ENCODE assay signal across 4 cellular contexts in genomic region chr2:19991895-19992294, GRCh38.
TF ChIP-seq lines count a peak whose summit lies in the region.

No MANE protein-coding gene starts in this region.

TF ChIP-seq in A549, 52 proteins besides CTCF, POLR2A, EP300 and RAD21:
- no peak for TF ChIP-seq JUNB (IDR thresholded peaks at IDR 0.05)
- no peak for TF ChIP-seq NFE2L2 (conservative IDR thresholded peaks at IDR 0.05; ENCODE audit: low read length)
- no peak for TF ChIP-seq ESRRA (IDR thresholded peaks at IDR 0.05; ENCODE audit: borderline replicate concordance, low read length)
- TF ChIP-seq HMGXB4 (CRISPR knock-in tag; IDR thresholded peaks at IDR 0.05; ENCODE audit: borderline replicate concordance): no peak
- TF ChIP-seq GATA3 (IDR thresholded peaks at IDR 0.05; ENCODE audit: borderline replicate concordance): no peak
- no peak for TF ChIP-seq MAZ (IDR thresholded peaks at IDR 0.05; ENCODE audit: borderline replicate concordance, low read depth, low read length)
- TF ChIP-seq ZNF302 (CRISPR knock-in tag; IDR thresholded peaks at IDR 0.05): no peak
- TF ChIP-seq, protein P1, sequence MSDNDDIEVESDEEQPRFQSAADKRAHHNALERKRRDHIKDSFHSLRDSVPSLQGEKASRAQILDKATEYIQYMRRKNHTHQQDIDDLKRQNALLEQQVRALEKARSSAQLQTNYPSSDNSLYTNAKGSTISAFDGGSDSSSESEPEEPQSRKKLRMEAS (IDR thresholded peaks at IDR 0.05): no peak
- no peak for TF ChIP-seq FOSL2 (IDR thresholded peaks at IDR 0.05)
- peak; percentile 66 for TF ChIP-seq FOSL2 (CRISPR knock-in tag; IDR thresholded peaks at IDR 0.05)
- no peak for TF ChIP-seq ZSCAN20 (CRISPR knock-in tag; IDR thresholded peaks at IDR 0.05)
- peak; percentile 99 for TF ChIP-seq MAFK (IDR thresholded peaks at IDR 0.05; ENCODE audit: partially characterized antibody)

TF ChIP-seq in HCT116, 20 proteins besides CTCF, POLR2A, EP300 and RAD21 (continues in another document):
- TF ChIP-seq, protein P1 (IDR thresholded peaks at IDR 0.05): no peak
- TF ChIP-seq POLR2AphosphoS5 (IDR thresholded peaks at IDR 0.05; ENCODE audit: low read depth, low read length) (no peak), CEBPB (IDR thresholded peaks at IDR 0.05; ENCODE audit: low read depth) (no peak), EGR1 (IDR thresholded peaks at IDR 0.05; ENCODE audit: low read depth) (no peak), CBX3 (IDR thresholded peaks at IDR 0.05; ENCODE audit: low read depth) (no peak), ZNF274 (IDR thresholded peaks at IDR 0.05; ENCODE audit: low read depth, low read length) (no peak), SP1 (IDR thresholded peaks at IDR 0.05; ENCODE audit: low read depth) (no peak), SRF (IDR thresholded peaks at IDR 0.05; ENCODE audit: low read depth) (no peak), FOSL1 (IDR thresholded peaks at IDR 0.05; ENCODE audit: low read depth) (no peak), ZFX (IDR thresholded peaks at IDR 0.05) (no peak), JUND (IDR thresholded peaks at IDR 0.05) (no peak)
- TF ChIP-seq, protein P2, sequence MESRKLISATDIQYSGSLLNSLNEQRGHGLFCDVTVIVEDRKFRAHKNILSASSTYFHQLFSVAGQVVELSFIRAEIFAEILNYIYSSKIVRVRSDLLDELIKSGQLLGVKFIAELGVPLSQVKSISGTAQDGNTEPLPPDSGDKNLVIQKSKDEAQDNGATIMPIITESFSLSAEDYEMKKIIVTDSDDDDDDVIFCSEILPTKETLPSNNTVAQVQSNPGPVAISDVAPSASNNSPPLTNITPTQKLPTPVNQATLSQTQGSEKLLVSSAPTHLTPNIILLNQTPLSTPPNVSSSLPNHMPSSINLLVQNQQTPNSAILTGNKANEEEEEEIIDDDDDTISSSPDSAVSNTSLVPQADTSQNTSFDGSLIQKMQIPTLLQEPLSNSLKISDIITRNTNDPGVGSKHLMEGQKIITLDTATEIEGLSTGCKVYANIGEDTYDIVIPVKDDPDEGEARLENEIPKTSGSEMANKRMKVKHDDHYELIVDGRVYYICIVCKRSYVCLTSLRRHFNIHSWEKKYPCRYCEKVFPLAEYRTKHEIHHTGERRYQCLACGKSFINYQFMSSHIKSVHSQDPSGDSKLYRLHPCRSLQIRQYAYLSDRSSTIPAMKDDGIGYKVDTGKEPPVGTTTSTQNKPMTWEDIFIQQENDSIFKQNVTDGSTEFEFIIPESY (IDR thresholded peaks at IDR 0.05; ENCODE audit: extremely low read depth, insufficient replicate concordance, low read length): no peak
- TF ChIP-seq, protein P3, sequence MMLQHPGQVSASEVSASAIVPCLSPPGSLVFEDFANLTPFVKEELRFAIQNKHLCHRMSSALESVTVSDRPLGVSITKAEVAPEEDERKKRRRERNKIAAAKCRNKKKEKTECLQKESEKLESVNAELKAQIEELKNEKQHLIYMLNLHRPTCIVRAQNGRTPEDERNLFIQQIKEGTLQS (IDR thresholded peaks at IDR 0.05): no peak
- TF ChIP-seq, protein P4, sequence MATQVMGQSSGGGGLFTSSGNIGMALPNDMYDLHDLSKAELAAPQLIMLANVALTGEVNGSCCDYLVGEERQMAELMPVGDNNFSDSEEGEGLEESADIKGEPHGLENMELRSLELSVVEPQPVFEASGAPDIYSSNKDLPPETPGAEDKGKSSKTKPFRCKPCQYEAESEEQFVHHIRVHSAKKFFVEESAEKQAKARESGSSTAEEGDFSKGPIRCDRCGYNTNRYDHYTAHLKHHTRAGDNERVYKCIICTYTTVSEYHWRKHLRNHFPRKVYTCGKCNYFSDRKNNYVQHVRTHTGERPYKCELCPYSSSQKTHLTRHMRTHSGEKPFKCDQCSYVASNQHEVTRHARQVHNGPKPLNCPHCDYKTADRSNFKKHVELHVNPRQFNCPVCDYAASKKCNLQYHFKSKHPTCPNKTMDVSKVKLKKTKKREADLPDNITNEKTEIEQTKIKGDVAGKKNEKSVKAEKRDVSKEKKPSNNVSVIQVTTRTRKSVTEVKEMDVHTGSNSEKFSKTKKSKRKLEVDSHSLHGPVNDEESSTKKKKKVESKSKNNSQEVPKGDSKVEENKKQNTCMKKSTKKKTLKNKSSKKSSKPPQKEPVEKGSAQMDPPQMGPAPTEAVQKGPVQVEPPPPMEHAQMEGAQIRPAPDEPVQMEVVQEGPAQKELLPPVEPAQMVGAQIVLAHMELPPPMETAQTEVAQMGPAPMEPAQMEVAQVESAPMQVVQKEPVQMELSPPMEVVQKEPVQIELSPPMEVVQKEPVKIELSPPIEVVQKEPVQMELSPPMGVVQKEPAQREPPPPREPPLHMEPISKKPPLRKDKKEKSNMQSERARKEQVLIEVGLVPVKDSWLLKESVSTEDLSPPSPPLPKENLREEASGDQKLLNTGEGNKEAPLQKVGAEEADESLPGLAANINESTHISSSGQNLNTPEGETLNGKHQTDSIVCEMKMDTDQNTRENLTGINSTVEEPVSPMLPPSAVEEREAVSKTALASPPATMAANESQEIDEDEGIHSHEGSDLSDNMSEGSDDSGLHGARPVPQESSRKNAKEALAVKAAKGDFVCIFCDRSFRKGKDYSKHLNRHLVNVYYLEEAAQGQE (IDR thresholded peaks at IDR 0.05; ENCODE audit: low read depth): no peak

TF ChIP-seq in K562, 482 proteins besides CTCF, POLR2A, EP300 and RAD21 (continues in another document):
- no peak for TF ChIP-seq ZNF668 (CRISPR knock-in tag; IDR thresholded peaks at IDR 0.05)
- TF ChIP-seq HNRNPH1 (optimal IDR thresholded peaks at IDR 0.05; ENCODE audit: low read depth, low read length): no peak
- peak; percentile 98 for TF ChIP-seq MAFF (IDR thresholded peaks at IDR 0.05; ENCODE audit: low read length)
- TF ChIP-seq TGIF2 (CRISPR knock-in tag; IDR thresholded peaks at IDR 0.05): no peak
- TF ChIP-seq HDAC6 (IDR thresholded peaks at IDR 0.05; ENCODE audit: low read depth, low read length): no peak
- no peak for TF ChIP-seq SMARCB1 (IDR thresholded peaks at IDR 0.05; ENCODE audit: insufficient read length, low read depth)
- TF ChIP-seq MAFK (IDR thresholded peaks at IDR 0.05; ENCODE audit: low read length): peak; percentile 99
- no peak for TF ChIP-seq PKNOX1 (IDR thresholded peaks at IDR 0.05)
- TF ChIP-seq ZNF699 (CRISPR knock-in tag; IDR thresholded peaks at IDR 0.05; ENCODE audit: insufficient replicate concordance): no peak
- no peak for TF ChIP-seq XRCC5 (IDR thresholded peaks at IDR 0.05; ENCODE audit: low read depth, low read length)
- no peak for TF ChIP-seq ZNF77 (CRISPR knock-in tag; IDR thresholded peaks at IDR 0.05)
- TF ChIP-seq, protein P5, sequence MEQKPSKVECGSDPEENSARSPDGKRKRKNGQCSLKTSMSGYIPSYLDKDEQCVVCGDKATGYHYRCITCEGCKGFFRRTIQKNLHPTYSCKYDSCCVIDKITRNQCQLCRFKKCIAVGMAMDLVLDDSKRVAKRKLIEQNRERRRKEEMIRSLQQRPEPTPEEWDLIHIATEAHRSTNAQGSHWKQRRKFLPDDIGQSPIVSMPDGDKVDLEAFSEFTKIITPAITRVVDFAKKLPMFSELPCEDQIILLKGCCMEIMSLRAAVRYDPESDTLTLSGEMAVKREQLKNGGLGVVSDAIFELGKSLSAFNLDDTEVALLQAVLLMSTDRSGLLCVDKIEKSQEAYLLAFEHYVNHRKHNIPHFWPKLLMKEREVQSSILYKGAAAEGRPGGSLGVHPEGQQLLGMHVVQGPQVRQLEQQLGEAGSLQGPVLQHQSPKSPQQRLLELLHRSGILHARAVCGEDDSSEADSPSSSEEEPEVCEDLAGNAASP (IDR thresholded peaks at IDR 0.05): no peak
- TF ChIP-seq NR3C1 (CRISPR knock-in tag; IDR thresholded peaks at IDR 0.05): no peak
- peak; percentile 93 for TF ChIP-seq C11orf30 (IDR thresholded peaks at IDR 0.05; ENCODE audit: low read depth)
- no peak for TF ChIP-seq TFE3 (CRISPR knock-in tag; IDR thresholded peaks at IDR 0.05)
- TF ChIP-seq U2AF2 (optimal IDR thresholded peaks at IDR 0.05; ENCODE audit: low read depth, low read length): no peak
- no peak for TF ChIP-seq KDM4B (IDR thresholded peaks at IDR 0.05; ENCODE audit: borderline replicate concordance in 2 of 2, low read depth in 1 of 2)
- no peak for TF ChIP-seq MXI1 (IDR thresholded peaks at IDR 0.05; ENCODE audit: low read depth, low read length)

TF ChIP-seq in SK-N-SH, 30 proteins besides CTCF, POLR2A, EP300 and RAD21:
- TF ChIP-seq MEF2A (IDR thresholded peaks at IDR 0.05; ENCODE audit: borderline replicate concordance, low read depth): no peak
- no peak for TF ChIP-seq RFX5 (IDR thresholded peaks at IDR 0.05; ENCODE audit: low read length)
- no peak for TF ChIP-seq FOSL2 (IDR thresholded peaks at IDR 0.05; ENCODE audit: borderline replicate concordance, low read depth)
- TF ChIP-seq, protein P2 (IDR thresholded peaks at IDR 0.05; ENCODE audit: borderline replicate concordance, low read depth): no peak
- TF ChIP-seq SIN3A (IDR thresholded peaks at IDR 0.05; ENCODE audit: borderline replicate concordance, low read depth, low read length): no peak
- no peak for TF ChIP-seq ELF1 (IDR thresholded peaks at IDR 0.05)
- TF ChIP-seq RCOR1 (IDR thresholded peaks at IDR 0.05; ENCODE audit: low read length): no peak
- no peak for TF ChIP-seq SMC3 (IDR thresholded peaks at IDR 0.05; ENCODE audit: low read depth, low read length)
- TF ChIP-seq, protein P1 (IDR thresholded peaks at IDR 0.05; ENCODE audit: low read depth): no peak
- TF ChIP-seq USF2 (IDR thresholded peaks at IDR 0.05; ENCODE audit: borderline replicate concordance, low read depth, low read length): no peak
- TF ChIP-seq TCF12 (IDR thresholded peaks at IDR 0.05): no peak
